ENCODE assay signal across 21 cellular contexts in the genomic region with DNA sequence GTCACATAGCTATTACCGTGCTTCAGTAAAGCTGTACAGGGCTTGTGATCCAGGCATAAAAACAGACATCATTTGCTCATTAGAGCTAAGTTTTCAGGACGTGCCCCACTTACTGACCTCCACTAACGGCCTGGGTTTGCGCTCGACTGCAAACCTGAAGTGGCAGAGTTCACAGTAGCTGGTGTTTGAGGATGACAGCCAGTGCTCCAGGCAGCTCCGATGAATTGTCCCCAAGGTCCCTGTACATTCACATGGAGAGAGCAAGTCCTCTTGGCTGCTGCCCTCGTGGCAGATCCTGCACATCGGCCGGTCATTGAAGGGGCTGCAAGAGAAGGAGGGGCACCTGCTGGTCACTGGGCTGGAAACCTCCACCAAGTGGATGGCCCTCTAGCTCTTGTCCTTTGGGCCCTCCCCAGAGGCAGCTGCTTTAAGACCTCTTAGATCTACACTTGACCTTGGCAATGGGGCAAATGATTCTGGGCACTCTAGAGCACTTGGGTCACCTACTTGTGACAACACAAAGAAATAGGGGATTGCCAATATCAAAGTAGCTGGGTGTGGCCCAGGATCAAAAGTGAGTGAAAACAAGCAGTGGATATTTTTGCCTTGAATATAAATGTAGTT.
"Had no signal": no experiment of that assay in that cellular context is flagged by ENCODE, and none has a peak within 500 bp of the region (broad histone marks: within the 10 kb centered on the region; RNA-seq: fewer than 3 reads in every experiment).

No MANE protein-coding gene starts in this region.

- H3K27ac Mint-ChIP-seq: activated B cell treated with CpG ODN at 0.5 μM for 24 hours; activated CD4-positive, alpha-beta T cell treated with anti-CD3 and anti-CD28 coated beads for 36 hours; activated naive CD8-positive, alpha-beta T cell treated with anti-CD3 and anti-CD28 coated beads for 36 hours; activated T-helper 2 cell treated with anti-CD3 and anti-CD28 coated beads, Interferon-gamma antibody, Interleukin-2, Interleukin-4, amounts not matched to agents 10 μg/mL and 5 μg/mL and 100 μg/mL, durations not matched to agents 14 hours and 24 hours and 36 hours; stimulated activated memory B cell treated with anti-CD40 and anti-IgM and Interleukin-4, amounts not matched to agents 10 μg/mL and 1 μg/mL and 100 μg/mL, for 72 hours had no signal

- H3K4me3 Mint-ChIP-seq: activated B cell treated with CpG ODN at 0.5 μM for 24 hours; activated CD4-positive, alpha-beta T cell treated with anti-CD3 and anti-CD28 coated beads for 36 hours; activated naive CD8-positive, alpha-beta T cell treated with anti-CD3 and anti-CD28 coated beads for 36 hours; activated T-cell treated with anti-CD3 and anti-CD28 coated beads, Interleukin-2, amount 50 U/mL, for 4 hours; nephron; stimulated activated memory B cell treated with anti-CD40 and anti-IgM and Interleukin-4, amounts not matched to agents 10 μg/mL and 1 μg/mL and 100 μg/mL, for 72 hours had no signal

- H3K27me3 Mint-ChIP-seq: activated B cell treated with CpG ODN at 0.5 μM for 24 hours; activated CD4-positive, alpha-beta T cell treated with anti-CD3 and anti-CD28 coated beads for 36 hours; activated naive CD8-positive, alpha-beta T cell treated with anti-CD3 and anti-CD28 coated beads for 36 hours; stimulated activated memory B cell treated with anti-CD40 and anti-IgM and Interleukin-4, amounts not matched to agents 10 μg/mL and 1 μg/mL and 100 μg/mL, for 72 hours had no signal

- ATAC-seq: activated T-cell treated with anti-CD3 and anti-CD28 coated beads, Interleukin-2, amount 50 U/mL, for 4 hours; gastrocnemius medialis; left lobe of liver; right lobe of liver; stimulated activated memory B cell treated with anti-CD40 and anti-IgM and Interleukin-4, amounts not matched to agents 10 μg/mL and 1 μg/mL and 100 μg/mL, for 72 hours had no signal

- H3K4me1 Mint-ChIP-seq: activated B cell treated with CpG ODN at 0.5 μM for 24 hours had no signal

- DNase-seq: activated B cell treated with CpG ODN at 0.5 μM for 24 hours; activated CD4-positive, alpha-beta T cell treated with anti-CD3 and anti-CD28 coated beads for 36 hours; activated CD4-positive, alpha-beta T cell treated with anti-CD3 and anti-CD28 coated beads, Interleukin-2, amount 50 U/mL, for 4 hours; activated CD8-positive, alpha-beta memory T cell treated with anti-CD3 and anti-CD28 coated beads, Interleukin-2, amount 50 U/mL, for 48 hours; activated naive CD4-positive, alpha-beta T cell treated with Interleukin-2 at 50 U/mL for 16 hours; activated naive CD8-positive, alpha-beta T cell treated with anti-CD3 and anti-CD28 coated beads for 36 hours; activated T-cell treated with anti-CD3 and anti-CD28 coated beads, Interleukin-2, amount 50 U/mL, for 4 hours; cerebellar nuclear complex; esophagus squamous epithelium; gastrocnemius medialis; head of caudate nucleus; nucleus accumbens; right lobe of liver; stomach; T-helper 9 cell; transverse colon; uterus had no signal
